Comparison of ENCODE assay signal across 8 cellular contexts in genomic region chr7:157335991-157336382, GRCh38. TPM values are rescaled to one million over a fixed set of nuclear protein-coding genes. Genes with fewer than 3 reads are reported as not detected.
A peak's percentile ranks its signal among the peaks of the same experiment; 100 is the strongest.
DNase-seq lines count a peak whose midpoint lies in the region; ATAC-seq and TF ChIP-seq lines count a peak whose summit lies in the region.

No MANE protein-coding gene starts in this region.

- DNase-seq in AG04449 (ENCODE audit: low read depth, low spot score) (no peak), dorsolateral prefrontal cortex (no peak), medulla oblongata (ENCODE audit: extremely low spot score) (no peak), GF-D8 (lab: John Stamatoyannopoulos, UW) (no peak)
- no peak for DNase-seq in naive thymus-derived CD8-positive, alpha-beta T cell
- DNase-seq in activated effector memory CD4-positive, alpha-beta T cell treated with anti-CD3 and anti-CD28 coated beads, Interleukin-2, amount 50 U/mL, for 16 hours = no peak

- no peak for ATAC-seq in naive thymus-derived CD8-positive, alpha-beta T cell
- ATAC-seq in GM18868 (IDR thresholded peaks at IDR 0.05; ENCODE audit: unreplicated experiment) = no peak

- H3K4me1 Mint-ChIP-seq in naive thymus-derived CD8-positive, alpha-beta T cell = peaks cover 21 to 46% (median 36%) of the 10 kb centered on the region in 4 donors

- intact Hi-C loops in dorsolateral prefrontal cortex (cut with DNase I) = loop anchor here (5.0 to 10.0 kb wide), 5 partner anchors 64 to 441 kb away; partner anchors contain the start of genes LMBR1 (in 1 of the 2) and UBE3C (in 1 of the 2)

- H3K9me3 Mint-ChIP-seq in naive thymus-derived CD8-positive, alpha-beta T cell = peaks cover 0 to 2% (median 0%) of the 10 kb centered on the region in 9 donors

- H3K4me3 ChIP-seq in AG04449 (ENCODE audit: low read depth, low read length) (peak overlapping the region; percentile 75), dorsolateral prefrontal cortex (peak overlapping the region; percentile 58 to 97 (median 83))

- H3K4me3 Mint-ChIP-seq in naive thymus-derived CD8-positive, alpha-beta T cell = peak overlapping the region; percentile 93 to 100 (median 96)

- peaks cover 0 to 4% (median 4%) of the 10 kb centered on the region in 3 donors for H3K36me3 Mint-ChIP-seq in naive thymus-derived CD8-positive, alpha-beta T cell

- H3K27me3 Mint-ChIP-seq in naive thymus-derived CD8-positive, alpha-beta T cell = peaks cover 0 to 5% (median 3%) of the 10 kb centered on the region in 5 donors

- H3K27ac ChIP-seq in KOPT-K1 (ENCODE audit: low read depth, low read length, poor library complexity, severe bottlenecking) (peak overlapping the region; percentile 84), dorsolateral prefrontal cortex (peak overlapping the region; percentile 89 to 100 (median 100))

- peaks cover 12% of the 10 kb centered on the region; the same call in 1 of the 2 replicates for H3K36me3 ChIP-seq in KOPT-K1 (ENCODE audit: insufficient read depth, low read length)

- H3K27ac Mint-ChIP-seq in naive thymus-derived CD8-positive, alpha-beta T cell = peak overlapping the region; percentile 63 to 100 (median 99)

- TF ChIP-seq CTCF in AG04449 (IDR thresholded peaks at IDR 0.05; ENCODE audit: insufficient read depth, low read length, missing control alignments) = no peak
- TF ChIP-seq CTCF in dorsolateral prefrontal cortex (IDR thresholded peaks at IDR 0.05 in 54 of 56, conservative IDR thresholded peaks at IDR 0.05 in 2 of 56; ENCODE audit: low read depth in 1 of 56, partially characterized antibody in 56 of 56) = no peak

- CTCF ChIA-PET in AG04449 (lab: Yijun Ruan, JAX) = interaction anchor here (1.5 to 1.7 kb wide), 2 partner anchors 51 to 366 kb away, joined by 3 to 6 read pairs; no protein-coding TSS in a partner anchor

- no peaks in the 10 kb centered on the region for H3K27me3 ChIP-seq in dorsolateral prefrontal cortex

- no peaks in the 10 kb centered on the region for H3K9me3 ChIP-seq in KOPT-K1 (ENCODE audit: insufficient read depth, low read length, poor library complexity, severe bottlenecking)

- POLR2A ChIA-PET in AG04449 (lab: Yijun Ruan, JAX) = interaction anchor here (1.0 to 1.2 kb wide), 2 partner anchors 62 to 200 kb away, joined by 3 read pairs; no protein-coding TSS in a partner anchor
- POLR2A ChIA-PET in naive thymus-derived CD8-positive, alpha-beta T cell (lab: Charles Lee) = interaction anchor here (1.1 to 1.4 kb wide), 2 partner anchors 45 to 290 kb away, joined by 3 read pairs; no protein-coding TSS in a partner anchor

RNA-seq across cellular contexts. Expression of gene DNAJB6, which starts 0.8 kb away (rescaled TPM):
- 100 to 1,000 TPM; 103 to 250 (median 160) TPM for total RNA-seq in dorsolateral prefrontal cortex
- 100 to 1,000 TPM; 112 to 118 TPM for total RNA-seq in naive thymus-derived CD8-positive, alpha-beta T cell
- polyA plus RNA-seq in naive thymus-derived CD8-positive, alpha-beta T cell = 100 to 1,000 TPM; 113 to 159 (median 115) TPM
